Comparison of ENCODE assay signal across 11 cellular contexts in the genomic region with DNA sequence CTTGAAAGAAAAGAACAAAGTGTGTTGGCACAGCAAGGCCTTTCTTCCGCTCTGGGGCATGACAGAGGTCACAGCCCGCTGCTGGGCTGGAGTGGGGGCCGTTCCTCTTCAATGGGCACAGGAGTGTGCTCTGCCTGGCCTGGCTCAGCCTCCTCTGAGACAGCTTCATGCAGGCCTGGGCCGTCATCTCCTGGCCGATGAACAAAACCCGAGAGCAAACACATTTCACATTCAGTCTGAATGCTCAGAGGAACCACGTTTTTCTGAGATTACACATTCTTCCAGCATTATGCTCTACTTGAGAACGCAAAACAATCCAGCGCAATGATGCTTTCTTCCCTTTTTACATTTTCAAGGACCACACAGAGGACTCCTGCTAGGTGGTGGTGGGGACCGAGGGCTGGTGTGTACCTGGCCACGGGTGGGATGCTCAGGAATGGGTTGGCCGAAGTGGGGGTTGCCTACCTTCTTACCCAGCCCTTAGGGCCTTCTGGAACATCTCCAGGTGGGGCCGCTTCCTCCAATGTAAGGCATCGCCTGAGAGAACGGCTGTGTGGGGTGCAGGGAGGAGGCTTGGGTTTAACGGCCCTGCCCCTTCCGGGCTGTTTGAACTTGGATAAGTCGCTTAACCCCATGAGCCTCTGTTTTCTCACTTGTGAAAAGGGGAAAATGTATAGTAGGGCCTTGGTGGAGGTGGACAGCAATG. TPM values are rescaled to one million over a fixed set of nuclear protein-coding genes. Genes with fewer than 3 reads are reported as not detected.
DNase-seq lines count a peak whose midpoint lies in the region; ATAC-seq, FAIRE-seq and TF ChIP-seq lines count a peak whose summit lies in the region.
"Had no signal": no experiment of that assay in that cellular context is flagged by ENCODE, and none has a peak within 500 bp of the region (broad histone marks: within the 10 kb centered on the region; RNA-seq: fewer than 3 reads in every experiment).

No MANE protein-coding gene starts in this region.

- TF ChIP-seq CTCF in cardiac fibroblast (IDR thresholded peaks at IDR 0.05; ENCODE audit: low read depth, low read length) = no peak
- no peak for TF ChIP-seq CTCF in lung (IDR thresholded peaks at IDR 0.05; ENCODE audit: control extremely low read depth, extremely low read depth)

- no peaks in the 10 kb centered on the region for H3K4me1 ChIP-seq in lung (ENCODE audit: control insufficient read depth in 2 of 2, insufficient read depth in 2 of 2, low read length in 2 of 2)
- H3K4me1 ChIP-seq: right lobe of liver had no signal

- no peak for FAIRE-seq in H54 (lab: Jason Lieb, UNC)

- DNase-seq in stimulated activated CD4-positive, alpha-beta T cell treated with anti-CD3 and anti-CD28 coated beads, Interleukin-15, amount 100 ng/mL, for 24 hours = peak; percentile 34
- DNase-seq in stimulated activated CD4-positive, alpha-beta T cell treated with anti-CD3 and anti-CD28 coated beads, Interleukin-12 subunit alpha, Interleukin-12 subunit beta, amount 100 ng/mL, for 4 hours = no peak
- peak; percentile 90 to 92 for DNase-seq in cardiac fibroblast (ENCODE audit: low read depth in 2 of 2)
- DNase-seq in lung (ENCODE audit: low spot score) = peak; percentile 33
- no peak for DNase-seq in H54 (ENCODE audit: insufficient read length, low spot score)
- no peak for DNase-seq in H4 (ENCODE audit: low spot score)
- DNase-seq: erythroblast, GDM1, right lobe of liver had no signal

- peak overlapping the region in 1 of 2 donors; percentile 69 for H3K27ac ChIP-seq in lung (ENCODE audit: low read depth in 1 of 2, low read length in 1 of 2)
- H3K27ac ChIP-seq: right lobe of liver had no signal

- no peak for TF ChIP-seq POLR2A in H54 (IDR thresholded peaks at IDR 0.05; ENCODE audit: low read depth, low read length)

- ATAC-seq in lung (ENCODE audit: insufficient read depth, low FRiP score) (no peak), HG03571 (IDR thresholded peaks at IDR 0.05; ENCODE audit: unreplicated experiment) (no peak)
- no peak for ATAC-seq in activated CD4-positive, CD25-positive, alpha-beta regulatory T cell treated with anti-CD3 and anti-CD28 coated beads, Interleukin-2, amount 50 U/mL, for 24 hours

- no peaks in the 10 kb centered on the region for H3K36me3 ChIP-seq in lung (ENCODE audit: control insufficient read depth in 2 of 2, insufficient read depth in 2 of 2, low read length in 2 of 2)
- H3K36me3 ChIP-seq: right lobe of liver had no signal

- no peaks in the 10 kb centered on the region for H3K9me3 ChIP-seq in lung (ENCODE audit: control insufficient read depth in 2 of 2, insufficient read depth in 1 of 2, low read length in 1 of 2)
- H3K9me3 ChIP-seq: right lobe of liver had no signal

- H3K4me3 ChIP-seq in cardiac fibroblast (replicated peaks in 1 of 2; ENCODE audit: low read depth in 2 of 2, low read length in 2 of 2) (no peak overlapping the region), lung (no peak overlapping the region)
- H3K4me3 ChIP-seq: right lobe of liver had no signal

- 70 to 72% methylated on average over 18 of the region's 18 CpGs for WGBS in lung, 2 donors

- no peaks in the 10 kb centered on the region for H3K27me3 ChIP-seq in lung (ENCODE audit: control insufficient read depth, insufficient read depth)
- H3K27me3 ChIP-seq: right lobe of liver had no signal

RNA-seq across cellular contexts. Expression of a gene that starts 34.8 kb away (rescaled TPM):
- 10 to 100 TPM; 13.9 to 63.2 TPM for total RNA-seq in lung
- 10 to 100 TPM; 13.5 to 58.0 TPM for polyA plus RNA-seq in lung
- 3.0 and 3.8 TPM in 2 replicates for total RNA-seq in H4 (2014; rRNA removed; shearing (Covaris generic))

Comparison
In these comparisons a context has a peak if more than half of its experiments do, and no peak if none do; other contexts are left out.
1. DNase-seq: peak in stimulated activated CD4-positive, alpha-beta T cell treated with anti-CD3 and anti-CD28 coated beads, Interleukin-15, amount 100 ng/mL, for 24 hours (single experiment), cardiac fibroblast (2 of 2) and lung (single experiment); none in stimulated activated CD4-positive, alpha-beta T cell treated with anti-CD3 and anti-CD28 coated beads, Interleukin-12 subunit alpha, Interleukin-12 subunit beta, amount 100 ng/mL, for 4 hours (single experiment), H54 (single experiment) and H4 (single experiment).